In the genomic region with DNA sequence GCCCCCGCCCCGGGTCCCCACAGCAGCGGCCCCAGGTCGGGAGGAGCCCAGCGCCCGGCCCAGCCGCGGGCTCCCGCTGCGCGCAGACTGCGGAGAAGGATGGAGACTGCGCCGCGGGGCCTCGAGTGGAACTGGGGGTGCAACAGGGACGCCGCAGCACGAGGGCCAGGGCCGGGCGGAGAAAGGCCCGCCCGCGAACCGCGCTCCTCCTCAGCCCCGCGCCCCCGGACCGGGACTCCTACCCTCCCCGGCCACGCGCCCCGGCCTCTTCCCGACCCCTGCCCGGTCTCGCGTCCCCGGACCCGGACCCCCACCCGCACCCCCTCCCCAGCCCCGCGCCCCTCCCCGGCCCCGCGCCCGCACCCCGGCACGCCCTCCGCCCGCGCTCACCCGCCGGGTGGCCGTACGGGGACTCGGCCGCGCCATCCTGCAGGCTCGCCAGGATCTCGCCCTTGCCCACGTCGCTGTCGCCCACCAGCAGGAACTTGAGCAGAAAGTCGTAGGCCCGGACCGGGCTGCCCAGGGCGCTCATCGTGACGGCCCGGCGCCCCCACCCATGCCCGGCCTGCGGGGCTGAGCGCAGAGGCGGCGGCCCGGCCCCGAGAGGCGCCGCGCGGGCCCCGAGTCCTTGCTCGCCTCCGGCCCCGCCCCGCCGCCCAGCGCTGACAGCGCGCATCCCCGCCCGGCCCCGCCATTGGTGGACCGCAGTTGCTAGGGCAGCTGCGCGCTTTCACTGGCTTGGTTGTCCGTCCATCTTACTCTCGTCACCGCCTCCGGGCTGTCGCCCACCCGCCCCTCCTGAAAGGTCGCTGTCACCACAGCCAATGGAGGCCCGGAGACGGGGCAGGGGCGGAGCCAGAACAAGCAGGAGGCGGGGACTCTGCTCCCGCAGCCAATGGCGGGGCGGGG, we compare ENCODE assay signal across 8 cellular contexts. TPM values are rescaled to one million over a fixed set of nuclear protein-coding genes. Genes with fewer than 3 reads are reported as not detected.
DNase-seq lines count a peak whose midpoint lies in the region; ATAC-seq and TF ChIP-seq lines count a peak whose summit lies in the region.

A gene with protein sequence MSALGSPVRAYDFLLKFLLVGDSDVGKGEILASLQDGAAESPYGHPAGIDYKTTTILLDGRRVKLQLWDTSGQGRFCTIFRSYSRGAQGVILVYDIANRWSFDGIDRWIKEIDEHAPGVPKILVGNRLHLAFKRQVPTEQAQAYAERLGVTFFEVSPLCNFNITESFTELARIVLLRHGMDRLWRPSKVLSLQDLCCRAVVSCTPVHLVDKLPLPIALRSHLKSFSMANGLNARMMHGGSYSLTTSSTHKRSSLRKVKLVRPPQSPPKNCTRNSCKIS (minus strand): TSS at position 634 of the 909 bp plus-strand sequence. CDS start 102 bp downstream, at position 532.

- no peaks in the 10 kb centered on the region for H4K20me1 ChIP-seq in PC-3 (ENCODE audit: low read length)

- H3K36me3 ChIP-seq in PC-3 (ENCODE audit: low read depth, low read length) (no peaks in the 10 kb centered on the region; the same call in 1 of the 2 replicates), mucosa of rectum (ENCODE audit: control insufficient read depth in 2 of 2, insufficient read depth in 2 of 2, low read length in 2 of 2) (no peaks in the 10 kb centered on the region)

- peak within 1 kb of the TSS in 1 of 3 donors; percentile 29 for H3K27ac Mint-ChIP-seq in IgD-negative memory B cell

- peak within 1 kb of the TSS; percentile 85 to 93 (median 90) for H3K4me3 Mint-ChIP-seq in IgD-negative memory B cell

- H3K4me1 ChIP-seq in PC-3 (ENCODE audit: insufficient read depth, low read length), result peaks cover 5% of the 10 kb centered on the region; the same call in 1 of the 2 replicates
- peaks cover 32 to 39% of the 10 kb centered on the region in 2 donors for H3K4me1 ChIP-seq in mucosa of rectum (ENCODE audit: control insufficient read depth in 2 of 2, insufficient read depth in 2 of 2, low read length in 2 of 2)

- H3K4me2 ChIP-seq in PC-3 (ENCODE audit: low read length), result peak within 1 kb of the TSS; percentile 99

- no peaks in the 10 kb centered on the region for H3K9me2 ChIP-seq in PC-3 (replicated peaks; ENCODE audit: low read length)

- intact Hi-C loops in PC-3 (cut with micrococcal nuclease), result loop anchor here (1.0 kb wide), 1 partner anchor 18 kb away; a partner anchor contains a TSS

- peak; percentile 99 for DNase-seq in DMS53 (lab: John Stamatoyannopoulos, UW)
- DNase-seq in PC-3, result peak; percentile 98
- DNase-seq in activated T-cell treated with anti-CD3 and anti-CD28 coated beads, Interleukin-2, amount 50 U/mL, for 48 hours, result peak; percentile 98 to 99
- DNase-seq in stimulated activated CD8-positive, alpha-beta memory T cell treated with anti-CD3 and anti-CD28 coated beads, Interleukin-4, amount 100 ng/mL, for 24 hours (ENCODE audit: low read depth), result peak; percentile 98

- peaks cover 0 to 4% (median 4%) of the 10 kb centered on the region in 3 donors for H3K4me1 Mint-ChIP-seq in IgD-negative memory B cell

- CTCF ChIA-PET in PC-3 (lab: Charles Lee), result no interaction called here

- POLR2A ChIA-PET in PC-3 (lab: Charles Lee; ENCODE audit: unreplicated experiment), result interaction anchor here (0.5 kb wide), 1 partner anchor 16 kb away, joined by 4 read pairs; no protein-coding TSS in a partner anchor

- TF ChIP-seq CTCF in PC-3 (conservative IDR thresholded peaks at IDR 0.05; ENCODE audit: low read depth, low read length), result no peak

- no peaks in the 10 kb centered on the region for H3K9me3 ChIP-seq in PC-3 (ENCODE audit: low read length)
- H3K9me3 ChIP-seq in mucosa of rectum (ENCODE audit: control insufficient read depth in 2 of 2, low read length in 2 of 2), result no peaks in the 10 kb centered on the region

- H3K27me3 ChIP-seq in PC-3 (ENCODE audit: low read length) (no peaks in the 10 kb centered on the region), mucosa of rectum (ENCODE audit: control insufficient read depth in 2 of 2, insufficient read depth in 2 of 2, low read length in 2 of 2) (no peaks in the 10 kb centered on the region)

- no peaks in the 10 kb centered on the region for H3F3A ChIP-seq in PC-3 (ENCODE audit: low read length, unreplicated experiment)

- H3K79me2 ChIP-seq in PC-3 (ENCODE audit: low read length), result no peaks in the 10 kb centered on the region

- peak within 1 kb of the TSS; percentile 44; the same call in 1 of the 2 replicates for H3K9ac ChIP-seq in PC-3 (ENCODE audit: low read length)
- H3K9ac ChIP-seq in mucosa of rectum (ENCODE audit: low read depth in 1 of 2, low read length in 2 of 2), result peak within 1 kb of the TSS; percentile 60 to 71

- peaks cover 0 to 9% (median 5%) of the 10 kb centered on the region in 3 donors for H3K9me3 Mint-ChIP-seq in IgD-negative memory B cell

- no TSS peak for BruUV-seq in PC-3 (replicated peaks; lab: Mats Ljungman, UMichigan)

- peak within 1 kb of the TSS; percentile 88 for H3K4me3 ChIP-seq in PC-3 (ENCODE audit: low read length)
- peak within 1 kb of the TSS; percentile 81 to 85 for H3K4me3 ChIP-seq in mucosa of rectum (ENCODE audit: low read length in 2 of 2)

- ATAC-seq in GM21619 (IDR thresholded peaks at IDR 0.05; ENCODE audit: unreplicated experiment) (peak; percentile 96), PC-3 (peak; percentile 96), esophagus mucosa (peak; percentile 97)

- H3K27ac ChIP-seq in PC-3 (ENCODE audit: low read length), result no peak within 1 kb of the TSS
- peak within 1 kb of the TSS; percentile 71 to 76 for H3K27ac ChIP-seq in mucosa of rectum (ENCODE audit: low read depth in 2 of 2, low read length in 2 of 2)

- H3K27me3 Mint-ChIP-seq in IgD-negative memory B cell, result peaks cover 4% of the 10 kb centered on the region

- H2AFZ ChIP-seq in PC-3 (ENCODE audit: low read length), result peak within 1 kb of the TSS; percentile 99

- no peaks in the 10 kb centered on the region for H3K36me3 Mint-ChIP-seq in IgD-negative memory B cell

RNA-seq across cellular contexts. Expression of the gene that starts here (rescaled TPM):
- 1.9 TPM for polyA plus RNA-seq in IgD-negative memory B cell
- total RNA-seq in PC-3 (2014; rRNA removed) (16.5 and 22.4 TPM in 2 replicates), esophagus mucosa (6.6 TPM)
